In the genomic region with DNA sequence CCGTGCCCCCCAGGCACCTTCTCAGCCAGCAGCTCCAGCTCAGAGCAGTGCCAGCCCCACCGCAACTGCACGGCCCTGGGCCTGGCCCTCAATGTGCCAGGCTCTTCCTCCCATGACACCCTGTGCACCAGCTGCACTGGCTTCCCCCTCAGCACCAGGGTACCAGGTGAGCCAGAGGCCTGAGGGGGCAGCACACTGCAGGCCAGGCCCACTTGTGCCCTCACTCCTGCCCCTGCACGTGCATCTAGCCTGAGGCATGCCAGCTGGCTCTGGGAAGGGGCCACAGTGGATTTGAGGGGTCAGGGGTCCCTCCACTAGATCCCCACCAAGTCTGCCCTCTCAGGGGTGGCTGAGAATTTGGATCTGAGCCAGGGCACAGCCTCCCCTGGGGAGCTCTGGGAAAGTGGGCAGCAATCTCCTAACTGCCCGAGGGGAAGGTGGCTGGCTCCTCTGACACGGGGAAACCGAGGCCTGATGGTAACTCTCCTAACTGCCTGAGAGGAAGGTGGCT, we compare ENCODE assay signal across 1 cellular context.
TF ChIP-seq lines count a peak whose summit lies in the region.

No MANE protein-coding gene starts in this region.

TF ChIP-seq in HEK293, 187 proteins besides CTCF, POLR2A, EP300 and RAD21 (continued from another document):
- TF ChIP-seq, protein P1, sequence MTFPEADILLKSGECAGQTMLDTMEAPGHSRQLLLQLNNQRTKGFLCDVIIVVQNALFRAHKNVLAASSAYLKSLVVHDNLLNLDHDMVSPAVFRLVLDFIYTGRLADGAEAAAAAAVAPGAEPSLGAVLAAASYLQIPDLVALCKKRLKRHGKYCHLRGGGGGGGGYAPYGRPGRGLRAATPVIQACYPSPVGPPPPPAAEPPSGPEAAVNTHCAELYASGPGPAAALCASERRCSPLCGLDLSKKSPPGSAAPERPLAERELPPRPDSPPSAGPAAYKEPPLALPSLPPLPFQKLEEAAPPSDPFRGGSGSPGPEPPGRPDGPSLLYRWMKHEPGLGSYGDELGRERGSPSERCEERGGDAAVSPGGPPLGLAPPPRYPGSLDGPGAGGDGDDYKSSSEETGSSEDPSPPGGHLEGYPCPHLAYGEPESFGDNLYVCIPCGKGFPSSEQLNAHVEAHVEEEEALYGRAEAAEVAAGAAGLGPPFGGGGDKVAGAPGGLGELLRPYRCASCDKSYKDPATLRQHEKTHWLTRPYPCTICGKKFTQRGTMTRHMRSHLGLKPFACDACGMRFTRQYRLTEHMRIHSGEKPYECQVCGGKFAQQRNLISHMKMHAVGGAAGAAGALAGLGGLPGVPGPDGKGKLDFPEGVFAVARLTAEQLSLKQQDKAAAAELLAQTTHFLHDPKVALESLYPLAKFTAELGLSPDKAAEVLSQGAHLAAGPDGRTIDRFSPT (tag by site-specific recombination; IDR thresholded peaks at IDR 0.05), result peak; percentile 50; the same call in 1 of the 2 replicates
- TF ChIP-seq ZNF23 (tag by site-specific recombination; IDR thresholded peaks at IDR 0.05; ENCODE audit: borderline replicate concordance) (no peak), ZNF664 (tag by site-specific recombination; IDR thresholded peaks at IDR 0.05) (no peak), GLIS1 (tag by site-specific recombination; IDR thresholded peaks at IDR 0.05) (peak; percentile 37; the same call in 1 of the 2 replicates), ZNF776 (tag by site-specific recombination; IDR thresholded peaks at IDR 0.05; ENCODE audit: borderline replicate concordance) (no peak), SETDB1 (IDR thresholded peaks at IDR 0.05; ENCODE audit: insufficient read length, low read length) (no peak)
- TF ChIP-seq, protein P2, sequence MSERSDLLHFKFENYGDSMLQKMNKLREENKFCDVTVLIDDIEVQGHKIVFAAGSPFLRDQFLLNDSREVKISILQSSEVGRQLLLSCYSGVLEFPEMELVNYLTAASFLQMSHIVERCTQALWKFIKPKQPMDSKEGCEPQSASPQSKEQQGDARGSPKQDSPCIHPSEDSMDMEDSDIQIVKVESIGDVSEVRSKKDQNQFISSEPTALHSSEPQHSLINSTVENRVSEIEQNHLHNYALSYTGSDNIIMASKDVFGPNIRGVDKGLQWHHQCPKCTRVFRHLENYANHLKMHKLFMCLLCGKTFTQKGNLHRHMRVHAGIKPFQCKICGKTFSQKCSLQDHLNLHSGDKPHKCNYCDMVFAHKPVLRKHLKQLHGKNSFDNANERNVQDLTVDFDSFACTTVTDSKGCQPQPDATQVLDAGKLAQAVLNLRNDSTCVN (tag by site-specific recombination; optimal IDR thresholded peaks at IDR 0.05), result no peak
